20 cellular contexts compared by ENCODE assay signal in genomic region chr1:212942679-212943392, GRCh38. TPM values are rescaled to one million over a fixed set of nuclear protein-coding genes. Genes with fewer than 3 reads are reported as not detected.
A peak's percentile ranks its signal among the peaks of the same experiment; 100 is the strongest.
DNase-seq lines count a peak whose midpoint lies in the region; ATAC-seq, FAIRE-seq and TF ChIP-seq lines count a peak whose summit lies in the region.
"Had no signal": no experiment of that assay in that cellular context is flagged by ENCODE, and none has a peak within 500 bp of the region (broad histone marks: within the 10 kb centered on the region; RNA-seq: fewer than 3 reads in every experiment).

No MANE protein-coding gene starts in this region.

- TF ChIP-seq CTCF in GM23338 (conservative IDR thresholded peaks at IDR 0.05; ENCODE audit: low read depth in 2 of 2) (no peak), GM12878 (IDR thresholded peaks at IDR 0.05 in 2 of 3, conservative IDR thresholded peaks at IDR 0.05 in 1 of 3; ENCODE audit: control insufficient read depth in 2 of 3, extremely low read depth in 1 of 3, insufficient read depth in 1 of 3, low read depth in 3 of 3, low read length in 3 of 3) (no peak), fibroblast of the aortic adventitia (IDR thresholded peaks at IDR 0.05; ENCODE audit: insufficient read depth, low read length) (no peak)

- H3K4me1 Mint-ChIP-seq in GM23338: peaks cover 16% of the 10 kb centered on the region

- peaks cover 3% of the 10 kb centered on the region; the same call in 1 of the 2 replicates for H3K9me2 ChIP-seq in GM23338 (ENCODE audit: insufficient read depth)

- WGBS in GM12878 (ENCODE audit: insufficient coverage, insufficient replicate concordance, low lambda C conversion rate, missing lambda C conversion rate): 67% methylated on average over 6 of the region's 6 CpGs

- intact Hi-C loops in GM12878 (cut with micrococcal nuclease; ENCODE audit: unreplicated experiment): no loop called here

- no peaks in the 10 kb centered on the region for H3K36me3 ChIP-seq in GM23338 (ENCODE audit: insufficient read depth)
- no peaks in the 10 kb centered on the region for H3K36me3 ChIP-seq in GM12878 (ENCODE audit: control insufficient read depth in 2 of 2, insufficient read depth in 2 of 2, low read length in 1 of 2)
- H3K36me3 ChIP-seq: BLaER1 treated with 17β-estradiol and CSF1 and Interleukin-3, amounts not matched to agents 10 nM and 100 nM had no signal

- H3K27ac ChIP-seq in GM23338 (ENCODE audit: low read depth) (no peak overlapping the region), GM12878 (ENCODE audit: control insufficient read depth, insufficient read depth) (no peak overlapping the region)
- H3K27ac ChIP-seq: BLaER1 treated with 17β-estradiol and CSF1 and Interleukin-3, amounts not matched to agents 10 nM and 100 nM; HL-60 had no signal

- H3K4me2 ChIP-seq in GM23338 (no peak overlapping the region), GM12878 (ENCODE audit: control insufficient read depth, insufficient read depth) (no peak overlapping the region)

- no peaks in the 10 kb centered on the region for H3F3A ChIP-seq in GM23338 (replicated peaks; ENCODE audit: low read depth)

- H3K27me3 ChIP-seq in GM23338 (ENCODE audit: insufficient read depth): no peaks in the 10 kb centered on the region
- H3K27me3 ChIP-seq in GM12878 (replicated peaks in 1 of 2; ENCODE audit: control insufficient read depth in 2 of 2, insufficient read depth in 2 of 2, low read length in 1 of 2): no peaks in the 10 kb centered on the region
- H3K27me3 ChIP-seq: BLaER1 treated with 17β-estradiol and CSF1 and Interleukin-3, amounts not matched to agents 10 nM and 100 nM had no signal

- ATAC-seq in GM23338 (no peak), GM12878 (peak; percentile 54)
- ATAC-seq: CD8-positive, alpha-beta T cell; HCT116 had no signal

- TF ChIP-seq RAD21 in GM12878 (IDR thresholded peaks at IDR 0.05; ENCODE audit: insufficient read depth, low read depth, low read length): no peak

- CTCF ChIA-PET in GM12878 (lab: Yijun Ruan, JAX): interaction anchor here (1.1 to 1.8 kb wide), 5 partner anchors 10 to 39 kb away, joined by 3 to 5 read pairs (median 4); no protein-coding TSS in a partner anchor

- SMC1A ChIA-PET in GM12878 (lab: Charles Lee; ENCODE audit: uncharacterized antibody, unreplicated experiment): interaction anchor here (0.9 to 1.7 kb wide), 4 partner anchors 11 to 45 kb away, joined by 3 to 6 read pairs (median 3); no protein-coding TSS in a partner anchor

- peaks cover 9% of the 10 kb centered on the region; the same call in 2 of the 3 replicates for H3K9me3 Mint-ChIP-seq in GM23338

- TF ChIP-seq EP300 in GM12878 (IDR thresholded peaks at IDR 0.05; ENCODE audit: borderline replicate concordance in 1 of 2, control insufficient read depth in 1 of 2, low read depth in 2 of 2, low read length in 2 of 2): no peak

- peaks cover 12% of the 10 kb centered on the region for H3K27me3 Mint-ChIP-seq in GM23338 (ENCODE audit: insufficient read depth, low read depth, poor library complexity)
- H3K27me3 Mint-ChIP-seq: B cell had no signal

- H3K4me3 Mint-ChIP-seq in GM23338: no peak overlapping the region
- H3K4me3 Mint-ChIP-seq: B cell; CD8-positive, alpha-beta T cell; HFFc6 had no signal

- RAD21 ChIA-PET in GM12878 (lab: Charles Lee; ENCODE audit: unreplicated experiment): interaction anchor here (1.0 to 1.3 kb wide), 2 partner anchors 12 to 128 kb away, joined by 3 read pairs; no protein-coding TSS in a partner anchor

- H3K4me3 ChIP-seq in GM23338: no peak overlapping the region
- no peak overlapping the region for H3K4me3 ChIP-seq in GM12878
- no peak overlapping the region for H3K4me3 ChIP-seq in fibroblast of the aortic adventitia (ENCODE audit: low read depth, low read length)
- H3K4me3 ChIP-seq: BLaER1 treated with 17β-estradiol and CSF1 and Interleukin-3, amounts not matched to agents 10 nM and 100 nM had no signal

- H3K9me3 ChIP-seq in GM12878 (replicated peaks; ENCODE audit: control insufficient read depth, insufficient read depth, low read length): no peaks in the 10 kb centered on the region

- in situ Hi-C loops in GM12878 (cut with MboI): no loop called here

- peaks cover 9% of the 10 kb centered on the region for H3K4me1 ChIP-seq in GM23338 (ENCODE audit: insufficient read depth)
- peaks cover 41% of the 10 kb centered on the region for H3K4me1 ChIP-seq in GM12878 (ENCODE audit: control insufficient read depth, insufficient read depth, low read length)

- POLR2A ChIA-PET in GM12878 (lab: Charles Lee): interaction anchor here (0.7 to 1.5 kb wide), 4 partner anchors 10 to 85 kb away, joined by 3 to 8 read pairs (median 4); partner anchors contain the start of gene FLVCR1

- H3K9ac ChIP-seq in GM12878 (ENCODE audit: control insufficient read depth, insufficient read depth, low read length): no peak overlapping the region
- H3K9ac ChIP-seq: BLaER1 treated with 17β-estradiol and CSF1 and Interleukin-3, amounts not matched to agents 10 nM and 100 nM had no signal

- no peak overlapping the region for H3K27ac Mint-ChIP-seq in GM23338
- H3K27ac Mint-ChIP-seq: B cell; CD8-positive, alpha-beta T cell; HFFc6 had no signal

- H3K36me3 Mint-ChIP-seq in GM23338 (ENCODE audit: low read depth): peaks cover 15% of the 10 kb centered on the region; the same call in 2 of the 3 replicates
- H3K36me3 Mint-ChIP-seq: CD8-positive, alpha-beta T cell had no signal

- no peaks in the 10 kb centered on the region for H4K20me1 ChIP-seq in GM23338 (replicated peaks; ENCODE audit: insufficient read depth)
- no peaks in the 10 kb centered on the region for H4K20me1 ChIP-seq in GM12878 (ENCODE audit: control insufficient read depth, insufficient read depth)
- H4K20me1 ChIP-seq: BLaER1 treated with 17β-estradiol and CSF1 and Interleukin-3, amounts not matched to agents 10 nM and 100 nM had no signal

- FAIRE-seq in GM12892 (lab: Jason Lieb, UNC) (peak; percentile 79), GM12878 (lab: Jason Lieb, UNC) (no peak)

- H2AFZ ChIP-seq in GM23338: peak overlapping the region; percentile 45; the same call in 1 of the 2 replicates
- H2AFZ ChIP-seq in GM12878 (ENCODE audit: control insufficient read depth, low read depth, low read length): no peak overlapping the region

- no TSS peak for BruUV-seq in GM12878 (replicated peaks; lab: Mats Ljungman, UMichigan)

- no peak for DNase-seq in GM12892 (ENCODE audit: insufficient read length)
- DNase-seq in GM23338 (ENCODE audit: low spot score): no peak
- no peak for DNase-seq in GM12878 (ENCODE audit: low read depth, low spot score)
- DNase-seq in fibroblast of the aortic adventitia (ENCODE audit: low read depth): peak; percentile 14
- DNase-seq in activated T-cell treated with anti-CD3 and anti-CD28 coated beads for 4 hours: no peak
- DNase-seq in NCI-H446 (lab: John Stamatoyannopoulos, UW): no peak
- no peak for DNase-seq in NK-92 (lab: John Stamatoyannopoulos, UW; ENCODE audit: unreplicated experiment)
- DNase-seq: Calu3; CD8-positive, alpha-beta T cell; DMS79 treated with DMSO at 0.1 percent for 48 hours; EL; GOT3; H7; HFFc6; IMR-90; KBM-7 had no signal

- no peaks in the 10 kb centered on the region for H3K79me2 ChIP-seq in GM23338 (replicated peaks; ENCODE audit: insufficient read depth)
- H3K79me2 ChIP-seq in GM12878 (ENCODE audit: control insufficient read depth, insufficient read depth, low read length): no peaks in the 10 kb centered on the region

- TF ChIP-seq POLR2A in GM12892 (IDR thresholded peaks at IDR 0.05; ENCODE audit: low read depth, low read length): no peak
- TF ChIP-seq POLR2A in GM12878 (IDR thresholded peaks at IDR 0.05; ENCODE audit: low read depth, low read length): no peak

TF ChIP-seq in GM23338, 12 proteins besides CTCF, POLR2A, EP300 and RAD21 (continues in another document):
- TF ChIP-seq STAT1 (IDR thresholded peaks at IDR 0.05; ENCODE audit: unreplicated experiment): no peak

TF ChIP-seq in GM12878, 131 proteins besides CTCF, POLR2A, EP300 and RAD21:
- TF ChIP-seq EZH2 (IDR thresholded peaks at IDR 0.05; ENCODE audit: borderline replicate concordance, control insufficient read depth, low read depth, low read length) (no peak), ATF7 (IDR thresholded peaks at IDR 0.05; ENCODE audit: low read depth) (peak; percentile 58; the same call in 1 of the 2 replicates), RUNX3 (IDR thresholded peaks at IDR 0.05; ENCODE audit: low read length) (peak; percentile 60), IKZF1 (conservative IDR thresholded peaks at IDR 0.05) (0 out of 2 replicates have a peak, but pooled peaks have one; percentile 13)

RNA-seq across cellular contexts. Expression of gene VASH2, which starts 7.5 kb away (rescaled TPM):
- 35.6 TPM for polyA plus RNA-seq in GM12892 (2012; ENCODE audit: missing spikeins)
- 305 and 381 TPM in 2 replicates for total RNA-seq in GM23338 (2014; rRNA removed; shearing (Covaris generic))
- polyA plus RNA-seq in GM23338 (2016; fragmentation: Nextera tagmentation; extraction: Ambion mirVana) (129 and 136 TPM in 2 replicates), GM12878 (2011; rRNA removed) (29.4 and 35.7 TPM in 2 replicates), GM12878 (2014; fragmentation: Illumina TruSeq; extraction: Trizol) (25.9 and 35.2 TPM in 2 replicates), GM12878 (2014; fragmentation: Nextera tagmentation; extraction: Ambion mirVana) (1 to 10 TPM; 5.4 to 6.5 TPM), GM12878 (2014; rRNA removed) (23.8 and 25.1 TPM in 2 replicates), GM12878 (2016; fragmentation: Nextera tagmentation; extraction: Ambion mirVana) (10 to 100 TPM; 17.2 to 25.5 TPM)
- total RNA-seq in GM12878 (2013; cell fraction: nucleolus; rRNA removed): 253 and 276 TPM in 2 replicates
- total RNA-seq in GM12878 (2014; rRNA removed) (16.4 and 18.7 TPM in 2 replicates), GM12878 (2014; rRNA removed; fragmentation: Illumina TruSeq; extraction: Trizol) (19.6 and 20.6 TPM in 2 replicates), GM12878 (2021) (29.2 and 29.7 TPM in 2 replicates), fibroblast of the aortic adventitia (ENCODE audit: low replicate concordance) (0.90 and 3.3 TPM in 2 replicates)
- polyA plus RNA-seq in GM12878 (2011; ENCODE audit: low read depth): 5.9 TPM
- polyA plus RNA-seq in GM12878 (2011; cell fraction: cytosol; rRNA removed): 17.6 and 21.4 TPM in 2 replicates
- 41.2 and 43.5 TPM in 2 replicates for polyA plus RNA-seq in GM12878 (2011; cell fraction: nucleus; rRNA removed)
- 11.7 and 14.9 TPM in 2 replicates for polyA plus RNA-seq in GM12878 (2012)
- polyA minus RNA-seq in GM12878 (2011; rRNA and poly(A)+ RNA removed): 41.6 and 44.3 TPM in 2 replicates
- polyA minus RNA-seq in GM12878 (2011; cell fraction: cytosol; rRNA and poly(A)+ RNA removed): 10.4 and 15.6 TPM in 2 replicates
- 21.4 and 39.5 TPM in 2 replicates for polyA minus RNA-seq in GM12878 (2011; cell fraction: nucleus; rRNA and poly(A)+ RNA removed)
- total RNA-seq: B cell; CD8-positive, alpha-beta T cell had no signal
